ENCODE assay signal across 1 cellular context in the genomic region with DNA sequence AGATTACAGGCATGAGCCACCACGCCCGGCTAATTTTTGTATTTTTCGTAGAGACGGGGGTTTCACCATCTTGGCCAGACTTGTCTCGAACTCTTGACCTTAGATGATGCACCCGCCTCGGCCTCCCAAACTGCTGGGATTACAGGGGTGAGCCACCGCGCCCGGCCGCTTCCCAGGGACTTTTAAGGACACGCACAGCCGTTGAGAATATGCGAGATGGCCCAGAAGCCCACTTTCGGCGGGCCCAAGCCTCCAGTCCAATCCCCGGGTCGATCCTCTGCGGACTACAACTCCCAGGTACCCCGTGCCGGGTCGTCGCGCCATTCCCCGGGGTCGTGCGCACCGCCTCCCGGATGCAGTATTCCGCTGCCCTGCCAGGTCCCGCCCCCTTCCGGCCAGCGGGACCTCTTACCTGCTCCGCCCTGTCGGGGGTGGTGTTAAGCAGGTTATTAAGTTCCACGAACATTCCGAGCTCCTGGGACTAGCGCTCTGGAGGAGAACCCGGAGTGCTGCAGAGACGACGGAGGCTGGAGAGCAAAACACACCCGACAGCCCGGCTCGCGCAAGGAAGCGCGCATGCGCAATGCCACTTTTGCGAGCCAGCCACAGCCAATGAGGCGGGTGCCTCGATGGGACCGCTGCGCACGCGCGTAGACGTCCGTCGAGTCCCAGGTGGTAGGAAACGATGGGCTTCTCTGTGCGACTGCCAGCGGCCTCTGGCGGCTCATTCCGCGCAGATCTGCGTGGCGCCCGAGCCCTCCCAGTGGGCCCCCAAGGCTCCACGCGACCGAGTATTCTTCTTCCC.
TF ChIP-seq lines count a peak whose summit lies in the region.

A gene with protein sequence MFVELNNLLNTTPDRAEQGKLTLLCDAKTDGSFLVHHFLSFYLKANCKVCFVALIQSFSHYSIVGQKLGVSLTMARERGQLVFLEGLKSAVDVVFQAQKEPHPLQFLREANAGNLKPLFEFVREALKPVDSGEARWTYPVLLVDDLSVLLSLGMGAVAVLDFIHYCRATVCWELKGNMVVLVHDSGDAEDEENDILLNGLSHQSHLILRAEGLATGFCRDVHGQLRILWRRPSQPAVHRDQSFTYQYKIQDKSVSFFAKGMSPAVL (minus strand): TSS at position 588 of the 805 bp plus-strand sequence. CDS start 122 bp downstream, at position 466.

TF ChIP-seq in K562, 482 proteins besides CTCF, POLR2A, EP300 and RAD21 (continued from another document and continues in another):
- TF ChIP-seq, protein P1, sequence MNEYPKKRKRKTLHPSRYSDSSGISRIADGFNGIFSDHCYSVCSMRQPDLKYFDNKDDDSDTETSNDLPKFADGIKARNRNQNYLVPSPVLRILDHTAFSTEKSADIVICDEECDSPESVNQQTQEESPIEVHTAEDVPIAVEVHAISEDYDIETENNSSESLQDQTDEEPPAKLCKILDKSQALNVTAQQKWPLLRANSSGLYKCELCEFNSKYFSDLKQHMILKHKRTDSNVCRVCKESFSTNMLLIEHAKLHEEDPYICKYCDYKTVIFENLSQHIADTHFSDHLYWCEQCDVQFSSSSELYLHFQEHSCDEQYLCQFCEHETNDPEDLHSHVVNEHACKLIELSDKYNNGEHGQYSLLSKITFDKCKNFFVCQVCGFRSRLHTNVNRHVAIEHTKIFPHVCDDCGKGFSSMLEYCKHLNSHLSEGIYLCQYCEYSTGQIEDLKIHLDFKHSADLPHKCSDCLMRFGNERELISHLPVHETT (CRISPR knock-in tag; conservative IDR thresholded peaks at IDR 0.05 in 1 of 2, IDR thresholded peaks at IDR 0.05 in 1 of 2), result peak in 1 of 2 experiments; percentile 32; a peak in 1 of 4 replicates
- TF ChIP-seq, protein P2, sequence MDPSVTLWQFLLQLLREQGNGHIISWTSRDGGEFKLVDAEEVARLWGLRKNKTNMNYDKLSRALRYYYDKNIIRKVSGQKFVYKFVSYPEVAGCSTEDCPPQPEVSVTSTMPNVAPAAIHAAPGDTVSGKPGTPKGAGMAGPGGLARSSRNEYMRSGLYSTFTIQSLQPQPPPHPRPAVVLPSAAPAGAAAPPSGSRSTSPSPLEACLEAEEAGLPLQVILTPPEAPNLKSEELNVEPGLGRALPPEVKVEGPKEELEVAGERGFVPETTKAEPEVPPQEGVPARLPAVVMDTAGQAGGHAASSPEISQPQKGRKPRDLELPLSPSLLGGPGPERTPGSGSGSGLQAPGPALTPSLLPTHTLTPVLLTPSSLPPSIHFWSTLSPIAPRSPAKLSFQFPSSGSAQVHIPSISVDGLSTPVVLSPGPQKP (CRISPR knock-in tag; IDR thresholded peaks at IDR 0.05), result no peak
- peak; percentile 20; the same call in 1 of the 2 replicates for TF ChIP-seq JUN (IDR thresholded peaks at IDR 0.05; ENCODE audit: borderline replicate concordance, low read depth, low read length)
- peak; percentile 89; the same call in 1 of the 2 replicates for TF ChIP-seq JUN (CRISPR knock-in tag; IDR thresholded peaks at IDR 0.05; ENCODE audit: borderline replicate concordance)
- TF ChIP-seq, protein P3, sequence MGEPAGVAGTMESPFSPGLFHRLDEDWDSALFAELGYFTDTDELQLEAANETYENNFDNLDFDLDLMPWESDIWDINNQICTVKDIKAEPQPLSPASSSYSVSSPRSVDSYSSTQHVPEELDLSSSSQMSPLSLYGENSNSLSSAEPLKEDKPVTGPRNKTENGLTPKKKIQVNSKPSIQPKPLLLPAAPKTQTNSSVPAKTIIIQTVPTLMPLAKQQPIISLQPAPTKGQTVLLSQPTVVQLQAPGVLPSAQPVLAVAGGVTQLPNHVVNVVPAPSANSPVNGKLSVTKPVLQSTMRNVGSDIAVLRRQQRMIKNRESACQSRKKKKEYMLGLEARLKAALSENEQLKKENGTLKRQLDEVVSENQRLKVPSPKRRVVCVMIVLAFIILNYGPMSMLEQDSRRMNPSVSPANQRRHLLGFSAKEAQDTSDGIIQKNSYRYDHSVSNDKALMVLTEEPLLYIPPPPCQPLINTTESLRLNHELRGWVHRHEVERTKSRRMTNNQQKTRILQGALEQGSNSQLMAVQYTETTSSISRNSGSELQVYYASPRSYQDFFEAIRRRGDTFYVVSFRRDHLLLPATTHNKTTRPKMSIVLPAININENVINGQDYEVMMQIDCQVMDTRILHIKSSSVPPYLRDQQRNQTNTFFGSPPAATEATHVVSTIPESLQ (CRISPR knock-in tag; IDR thresholded peaks at IDR 0.05), result peak; percentile 60; the same call in 1 of the 2 replicates
- TF ChIP-seq NONO (IDR thresholded peaks at IDR 0.05; ENCODE audit: low read depth in 2 of 2, low read length in 1 of 2), result peak in 1 of 2 experiments; percentile 73; a peak in 2 of 4 replicates
- TF ChIP-seq FOXK1 (CRISPR knock-in tag; IDR thresholded peaks at IDR 0.05; ENCODE audit: borderline replicate concordance), result no peak
- TF ChIP-seq PTRF (tag; IDR thresholded peaks at IDR 0.05), result no peak
- 0 out of 2 replicates have a peak, but pooled peaks have one; percentile 22 for TF ChIP-seq ZNF232 (CRISPR knock-in tag; IDR thresholded peaks at IDR 0.05)
- TF ChIP-seq, protein P4, sequence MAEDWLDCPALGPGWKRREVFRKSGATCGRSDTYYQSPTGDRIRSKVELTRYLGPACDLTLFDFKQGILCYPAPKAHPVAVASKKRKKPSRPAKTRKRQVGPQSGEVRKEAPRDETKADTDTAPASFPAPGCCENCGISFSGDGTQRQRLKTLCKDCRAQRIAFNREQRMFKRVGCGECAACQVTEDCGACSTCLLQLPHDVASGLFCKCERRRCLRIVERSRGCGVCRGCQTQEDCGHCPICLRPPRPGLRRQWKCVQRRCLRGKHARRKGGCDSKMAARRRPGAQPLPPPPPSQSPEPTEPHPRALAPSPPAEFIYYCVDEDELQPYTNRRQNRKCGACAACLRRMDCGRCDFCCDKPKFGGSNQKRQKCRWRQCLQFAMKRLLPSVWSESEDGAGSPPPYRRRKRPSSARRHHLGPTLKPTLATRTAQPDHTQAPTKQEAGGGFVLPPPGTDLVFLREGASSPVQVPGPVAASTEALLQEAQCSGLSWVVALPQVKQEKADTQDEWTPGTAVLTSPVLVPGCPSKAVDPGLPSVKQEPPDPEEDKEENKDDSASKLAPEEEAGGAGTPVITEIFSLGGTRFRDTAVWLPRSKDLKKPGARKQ (CRISPR knock-in tag; IDR thresholded peaks at IDR 0.05), result no peak
- TF ChIP-seq ZNF24 (IDR thresholded peaks at IDR 0.05), result no peak; the same call in 1 of the 2 replicates
- TF ChIP-seq, protein P5, sequence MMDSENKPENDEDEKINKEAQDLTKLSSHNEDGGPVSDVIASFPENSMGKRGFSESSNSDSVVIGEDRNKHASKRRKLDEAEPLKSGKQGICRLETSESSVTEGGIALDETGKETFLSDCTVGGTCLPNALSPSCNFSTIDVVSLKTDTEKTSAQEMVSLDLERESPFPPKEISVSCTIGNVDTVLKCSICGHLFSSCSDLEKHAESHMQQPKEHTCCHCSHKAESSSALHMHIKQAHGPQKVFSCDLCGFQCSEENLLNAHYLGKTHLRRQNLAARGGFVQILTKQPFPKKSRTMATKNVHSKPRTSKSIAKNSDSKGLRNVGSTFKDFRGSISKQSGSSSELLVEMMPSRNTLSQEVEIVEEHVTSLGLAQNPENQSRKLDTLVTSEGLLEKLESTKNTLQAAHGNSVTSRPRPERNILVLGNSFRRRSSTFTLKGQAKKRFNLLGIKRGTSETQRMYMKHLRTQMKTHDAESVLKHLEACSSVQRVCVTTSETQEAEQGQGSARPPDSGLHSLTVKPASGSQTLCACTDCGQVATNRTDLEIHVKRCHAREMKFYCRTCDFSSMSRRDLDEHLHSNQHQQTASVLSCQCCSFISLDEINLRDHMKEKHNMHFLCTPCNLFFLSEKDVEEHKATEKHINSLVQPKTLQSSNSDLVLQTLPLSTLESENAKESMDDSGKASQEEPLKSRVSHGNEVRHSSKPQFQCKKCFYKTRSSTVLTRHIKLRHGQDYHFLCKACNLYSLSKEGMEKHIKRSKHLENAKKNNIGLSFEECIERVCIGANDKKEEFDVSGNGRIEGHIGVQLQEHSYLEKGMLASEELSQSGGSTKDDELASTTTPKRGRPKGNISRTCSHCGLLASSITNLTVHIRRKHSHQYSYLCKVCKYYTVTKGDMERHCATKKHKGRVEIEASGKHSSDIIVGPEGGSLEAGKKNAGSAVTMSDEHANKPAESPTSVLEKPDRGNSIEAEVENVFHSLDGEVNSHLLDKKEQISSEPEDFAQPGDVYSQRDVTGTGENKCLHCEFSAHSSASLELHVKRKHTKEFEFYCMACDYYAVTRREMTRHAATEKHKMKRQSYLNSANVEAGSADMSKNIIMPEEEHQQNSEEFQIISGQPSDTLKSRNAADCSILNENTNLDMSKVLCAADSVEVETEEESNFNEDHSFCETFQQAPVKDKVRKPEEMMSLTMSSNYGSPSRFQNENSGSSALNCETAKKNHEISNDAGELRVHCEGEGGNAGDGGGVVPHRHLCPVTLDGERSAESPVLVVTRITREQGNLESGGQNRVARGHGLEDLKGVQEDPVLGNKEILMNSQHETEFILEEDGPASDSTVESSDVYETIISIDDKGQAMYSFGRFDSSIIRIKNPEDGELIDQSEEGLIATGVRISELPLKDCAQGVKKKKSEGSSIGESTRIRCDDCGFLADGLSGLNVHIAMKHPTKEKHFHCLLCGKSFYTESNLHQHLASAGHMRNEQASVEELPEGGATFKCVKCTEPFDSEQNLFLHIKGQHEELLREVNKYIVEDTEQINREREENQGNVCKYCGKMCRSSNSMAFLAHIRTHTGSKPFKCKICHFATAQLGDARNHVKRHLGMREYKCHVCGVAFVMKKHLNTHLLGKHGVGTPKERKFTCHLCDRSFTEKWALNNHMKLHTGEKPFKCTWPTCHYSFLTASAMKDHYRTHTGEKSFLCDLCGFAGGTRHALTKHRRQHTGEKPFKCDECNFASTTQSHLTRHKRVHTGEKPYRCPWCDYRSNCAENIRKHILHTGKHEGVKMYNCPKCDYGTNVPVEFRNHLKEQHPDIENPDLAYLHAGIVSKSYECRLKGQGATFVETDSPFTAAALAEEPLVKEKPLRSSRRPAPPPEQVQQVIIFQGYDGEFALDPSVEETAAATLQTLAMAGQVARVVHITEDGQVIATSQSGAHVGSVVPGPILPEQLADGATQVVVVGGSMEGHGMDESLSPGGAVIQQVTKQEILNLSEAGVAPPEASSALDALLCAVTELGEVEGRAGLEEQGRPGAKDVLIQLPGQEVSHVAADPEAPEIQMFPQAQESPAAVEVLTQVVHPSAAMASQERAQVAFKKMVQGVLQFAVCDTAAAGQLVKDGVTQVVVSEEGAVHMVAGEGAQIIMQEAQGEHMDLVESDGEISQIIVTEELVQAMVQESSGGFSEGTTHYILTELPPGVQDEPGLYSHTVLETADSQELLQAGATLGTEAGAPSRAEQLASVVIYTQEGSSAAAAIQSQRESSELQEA (IDR thresholded peaks at IDR 0.05; ENCODE audit: low read depth), result no peak
- TF ChIP-seq, protein P6, sequence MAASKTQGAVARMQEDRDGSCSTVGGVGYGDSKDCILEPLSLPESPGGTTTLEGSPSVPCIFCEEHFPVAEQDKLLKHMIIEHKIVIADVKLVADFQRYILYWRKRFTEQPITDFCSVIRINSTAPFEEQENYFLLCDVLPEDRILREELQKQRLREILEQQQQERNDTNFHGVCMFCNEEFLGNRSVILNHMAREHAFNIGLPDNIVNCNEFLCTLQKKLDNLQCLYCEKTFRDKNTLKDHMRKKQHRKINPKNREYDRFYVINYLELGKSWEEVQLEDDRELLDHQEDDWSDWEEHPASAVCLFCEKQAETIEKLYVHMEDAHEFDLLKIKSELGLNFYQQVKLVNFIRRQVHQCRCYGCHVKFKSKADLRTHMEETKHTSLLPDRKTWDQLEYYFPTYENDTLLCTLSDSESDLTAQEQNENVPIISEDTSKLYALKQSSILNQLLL (CRISPR knock-in tag; IDR thresholded peaks at IDR 0.05; ENCODE audit: borderline replicate concordance), result no peak
- no peak for TF ChIP-seq COPS2 (conservative IDR thresholded peaks at IDR 0.05)
- peak; percentile 70; the same call in 1 of the 2 replicates for TF ChIP-seq MTF1 (CRISPR knock-in tag; IDR thresholded peaks at IDR 0.05; ENCODE audit: borderline replicate concordance)
- no peak for TF ChIP-seq BRCA1 (IDR thresholded peaks at IDR 0.05)
- TF ChIP-seq BRCA1 (CRISPR knock-in tag; IDR thresholded peaks at IDR 0.05), result no peak
- TF ChIP-seq ZNF583 (CRISPR knock-in tag; IDR thresholded peaks at IDR 0.05), result no peak
- TF ChIP-seq, protein P7, sequence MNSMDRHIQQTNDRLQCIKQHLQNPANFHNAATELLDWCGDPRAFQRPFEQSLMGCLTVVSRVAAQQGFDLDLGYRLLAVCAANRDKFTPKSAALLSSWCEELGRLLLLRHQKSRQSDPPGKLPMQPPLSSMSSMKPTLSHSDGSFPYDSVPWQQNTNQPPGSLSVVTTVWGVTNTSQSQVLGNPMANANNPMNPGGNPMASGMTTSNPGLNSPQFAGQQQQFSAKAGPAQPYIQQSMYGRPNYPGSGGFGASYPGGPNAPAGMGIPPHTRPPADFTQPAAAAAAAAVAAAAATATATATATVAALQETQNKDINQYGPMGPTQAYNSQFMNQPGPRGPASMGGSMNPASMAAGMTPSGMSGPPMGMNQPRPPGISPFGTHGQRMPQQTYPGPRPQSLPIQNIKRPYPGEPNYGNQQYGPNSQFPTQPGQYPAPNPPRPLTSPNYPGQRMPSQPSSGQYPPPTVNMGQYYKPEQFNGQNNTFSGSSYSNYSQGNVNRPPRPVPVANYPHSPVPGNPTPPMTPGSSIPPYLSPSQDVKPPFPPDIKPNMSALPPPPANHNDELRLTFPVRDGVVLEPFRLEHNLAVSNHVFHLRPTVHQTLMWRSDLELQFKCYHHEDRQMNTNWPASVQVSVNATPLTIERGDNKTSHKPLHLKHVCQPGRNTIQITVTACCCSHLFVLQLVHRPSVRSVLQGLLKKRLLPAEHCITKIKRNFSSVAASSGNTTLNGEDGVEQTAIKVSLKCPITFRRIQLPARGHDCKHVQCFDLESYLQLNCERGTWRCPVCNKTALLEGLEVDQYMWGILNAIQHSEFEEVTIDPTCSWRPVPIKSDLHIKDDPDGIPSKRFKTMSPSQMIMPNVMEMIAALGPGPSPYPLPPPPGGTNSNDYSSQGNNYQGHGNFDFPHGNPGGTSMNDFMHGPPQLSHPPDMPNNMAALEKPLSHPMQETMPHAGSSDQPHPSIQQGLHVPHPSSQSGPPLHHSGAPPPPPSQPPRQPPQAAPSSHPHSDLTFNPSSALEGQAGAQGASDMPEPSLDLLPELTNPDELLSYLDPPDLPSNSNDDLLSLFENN (IDR thresholded peaks at IDR 0.05; ENCODE audit: low read depth in 2 of 2, low read length in 2 of 2), result peak in 1 of 2 experiments; percentile 18; a peak in 1 of 4 replicates
- TF ChIP-seq CXXC5 (CRISPR knock-in tag; IDR thresholded peaks at IDR 0.05), result peak; percentile 92
- peak; percentile 76 for TF ChIP-seq POU5F1 (IDR thresholded peaks at IDR 0.05; ENCODE audit: borderline replicate concordance, low read depth, low read length, partially characterized antibody)
- TF ChIP-seq RBM17 (IDR thresholded peaks at IDR 0.05; ENCODE audit: borderline replicate concordance, low read depth, low read length), result no peak
- peak; percentile 97 for TF ChIP-seq SP1 (CRISPR knock-in tag; IDR thresholded peaks at IDR 0.05)
- 0 out of 2 replicates have a peak, but pooled peaks have one; percentile 60 for TF ChIP-seq RHOXF2B (CRISPR knock-in tag; conservative IDR thresholded peaks at IDR 0.05)
- TF ChIP-seq HDAC8 (tag; IDR thresholded peaks at IDR 0.05), result no peak
- peak; percentile 64 for TF ChIP-seq FOSL1 (tag; conservative IDR thresholded peaks at IDR 0.05)
- peak; percentile 29 for TF ChIP-seq TAF9B (IDR thresholded peaks at IDR 0.05; ENCODE audit: partially characterized antibody)
- no peak for TF ChIP-seq ZNF584 (CRISPR knock-in tag; IDR thresholded peaks at IDR 0.05; ENCODE audit: low read depth)
- TF ChIP-seq NFYB (IDR thresholded peaks at IDR 0.05; ENCODE audit: extremely low read depth, insufficient read length), result no peak
